In the genomic region with DNA sequence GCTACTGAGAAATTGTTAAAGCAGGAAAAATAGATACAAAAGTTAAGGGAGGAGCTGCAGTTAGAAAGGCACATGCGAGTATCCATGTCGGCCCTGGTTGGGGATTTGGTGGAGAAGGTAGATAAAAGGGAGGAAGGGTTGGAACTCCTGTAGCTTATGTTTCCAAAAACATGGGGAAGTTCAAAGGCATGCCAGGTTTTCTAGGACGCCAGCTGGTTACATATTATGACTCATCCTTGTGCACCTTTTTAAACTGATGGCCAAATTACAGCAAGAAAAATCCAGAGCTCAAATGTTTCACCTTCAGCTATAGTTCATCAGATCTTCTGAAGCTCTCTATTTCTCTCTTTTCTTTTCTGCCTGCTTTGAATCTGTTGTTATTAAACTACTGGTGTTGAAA, we compare ENCODE assay signal across 1 cellular context.
TF ChIP-seq lines count a peak whose summit lies in the region.

No MANE protein-coding gene starts in this region.

TF ChIP-seq in HCT116, 20 proteins besides CTCF, POLR2A, EP300 and RAD21 (continued from another document):
- no peak for TF ChIP-seq REST (IDR thresholded peaks at IDR 0.05; ENCODE audit: low read depth)
TF ChIP-seq in HCT116: peak in this region for 5.
